ENCODE assay signal across 8 cellular contexts in the genomic region with DNA sequence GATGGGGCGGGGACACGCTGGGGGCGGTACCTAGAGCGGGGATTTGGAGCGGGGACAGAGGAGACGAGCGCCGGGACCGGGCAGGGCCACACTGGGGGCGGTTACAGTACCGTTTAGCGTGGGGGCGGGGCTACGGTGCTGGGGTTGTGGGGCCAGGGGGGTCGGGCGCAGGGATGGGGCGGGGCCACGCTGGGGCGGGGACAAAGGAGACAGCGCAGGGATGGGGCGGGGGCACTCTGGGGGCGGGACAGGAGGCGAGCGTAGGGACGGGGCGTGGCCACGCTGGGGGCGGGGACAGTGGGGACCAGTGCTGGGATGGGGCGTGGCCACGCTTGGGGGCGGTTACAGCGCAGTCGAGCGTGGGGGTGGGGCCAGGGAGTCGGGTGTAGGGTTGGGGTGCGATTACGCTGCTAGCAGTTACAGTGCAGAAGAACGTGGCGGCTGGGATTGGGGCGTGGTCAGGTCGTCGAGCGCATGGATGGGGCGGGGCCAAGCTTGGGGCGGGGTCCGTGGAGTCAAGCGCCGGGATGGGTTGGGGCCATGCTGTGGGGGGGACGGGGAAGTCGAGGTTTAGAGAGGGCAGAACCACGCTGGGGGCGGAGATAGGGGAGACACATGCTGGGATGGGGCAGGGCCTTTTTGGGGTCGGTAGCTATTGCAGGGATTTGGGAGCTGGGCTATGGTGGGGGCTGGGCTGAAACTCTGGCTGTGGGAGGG. TPM values are rescaled to one million over a fixed set of nuclear protein-coding genes. Genes with fewer than 3 reads are reported as not detected.
A peak's percentile ranks its signal among the peaks of the same experiment; 100 is the strongest.
DNase-seq lines count a peak whose midpoint lies in the region; ATAC-seq and TF ChIP-seq lines count a peak whose summit lies in the region.

No MANE protein-coding gene starts in this region.

- H3K36me3 ChIP-seq in kidney epithelial cell (ENCODE audit: control insufficient read depth, insufficient read depth, low read length) = no peaks in the 10 kb centered on the region

- TF ChIP-seq CTCF in AG04450 (IDR thresholded peaks at IDR 0.05; ENCODE audit: low read depth, low read length) (no peak), kidney epithelial cell (IDR thresholded peaks at IDR 0.05; ENCODE audit: insufficient read depth, low read length, poor library complexity, severe bottlenecking) (no peak)

- POLR2A ChIA-PET in AG04450 (lab: Yijun Ruan, JAX) = interaction anchor here (0.5 to 2.0 kb wide), 6 partner anchors 12 to 1542 kb away, joined by 3 to 15 read pairs (median 6); partner anchors contain the start of genes CLPP, GTF2F1 and KHSRP

- ATAC-seq in HG03439 (IDR thresholded peaks at IDR 0.05; ENCODE audit: unreplicated experiment) = peak; percentile 42

- peaks cover 3% of the 10 kb centered on the region; the same call in 1 of the 2 replicates for H3K9me3 ChIP-seq in AG04450 (ENCODE audit: control insufficient read depth, insufficient read depth, low read length)

- H3K27me3 ChIP-seq in AG04450 (ENCODE audit: control insufficient read depth, insufficient read depth, low read length) (no peaks in the 10 kb centered on the region), kidney epithelial cell (ENCODE audit: control insufficient read depth, insufficient read depth, low read length) (no peaks in the 10 kb centered on the region)

- DNase-seq in AG04450 (ENCODE audit: low read depth, low spot score) (peak; percentile 98), GM19238 (ENCODE audit: insufficient read length, low spot score) (peak; percentile 91), NCI-H460 (ENCODE audit: extremely low read depth, low read depth) (peak; percentile 94), cerebellar cortex (ENCODE audit: low spot score) (peak; percentile 98), kidney epithelial cell (ENCODE audit: low read depth) (peak; percentile 84)
- peak; percentile 99 for DNase-seq in activated CD4-positive, CD25-positive, alpha-beta regulatory T cell treated with anti-CD3 and anti-CD28 coated beads, Interleukin-2, amount 50 U/mL, for 72 hours
- DNase-seq in stimulated activated CD4-positive, alpha-beta T cell treated with anti-CD3 and anti-CD28 coated beads, Interleukin-12 subunit alpha, Interleukin-12 subunit beta, amount 100 ng/mL, for 48 hours (ENCODE audit: low read depth in 2 of 3, low spot score in 1 of 3) = peak; percentile 99 to 100 (median 99)

- CTCF ChIA-PET in AG04450 (lab: Charles Lee) = interaction anchor here (0.5 to 1.0 kb wide), 2 partner anchors 19 to 154 kb away, joined by 3 read pairs; no protein-coding TSS in a partner anchor

- H3K27ac ChIP-seq in AG04450 (ENCODE audit: low read depth, low read length) = peak overlapping the region; percentile 93

- H3K4me3 ChIP-seq in AG04450 (ENCODE audit: low read depth, low read length) = peak overlapping the region; percentile 77
- H3K4me3 ChIP-seq in kidney epithelial cell (ENCODE audit: low read depth, low read length) = peak overlapping the region; percentile 75

RNA-seq across cellular contexts. Expression of gene ALKBH7, which starts 0.7 kb away (rescaled TPM):
- polyA plus RNA-seq in AG04450 (2011; rRNA removed) = 11.6 and 16.4 TPM in 2 replicates
- polyA minus RNA-seq in AG04450 (2011; rRNA and poly(A)+ RNA removed) = 3.4 and 5.4 TPM in 2 replicates
- total RNA-seq in NCI-H460 (2014; rRNA removed; shearing (Covaris generic)) = 11.9 and 18.4 TPM in 2 replicates
- 25.8 and 33.3 TPM in 2 replicates for polyA plus RNA-seq in NCI-H460 (2014; cell fraction: nucleus; rRNA removed)
- 55.1 and 69.7 TPM in 2 replicates for total RNA-seq in kidney epithelial cell

RNA-seq across cellular contexts. Expression of gene PSPN, which starts 2.5 kb away (rescaled TPM):
- 0.41 and 0.57 TPM in 2 replicates for polyA plus RNA-seq in AG04450 (2011; rRNA removed)
- polyA minus RNA-seq in AG04450 (2011; rRNA and poly(A)+ RNA removed) = 0.97 and 1.1 TPM in 2 replicates
- 1.1 and 5.3 TPM in 2 replicates for total RNA-seq in NCI-H460 (2014; rRNA removed; shearing (Covaris generic))
- polyA plus RNA-seq in NCI-H460 (2014; cell fraction: nucleus; rRNA removed) = 0.04 TPM in 1 of 2 replicates, not detected in the other
- total RNA-seq in kidney epithelial cell = 1.5 TPM in 2 replicates

RNA-seq across cellular contexts. Expression of gene CLPP, which starts 11.9 kb away (rescaled TPM):
- 34.5 and 50.9 TPM in 2 replicates for polyA plus RNA-seq in AG04450 (2011; rRNA removed)
- polyA minus RNA-seq in AG04450 (2011; rRNA and poly(A)+ RNA removed) = 33.2 and 36.7 TPM in 2 replicates
- total RNA-seq in NCI-H460 (2014; rRNA removed; shearing (Covaris generic)) = 61.2 and 64.7 TPM in 2 replicates
- 101 and 149 TPM in 2 replicates for polyA plus RNA-seq in NCI-H460 (2014; cell fraction: nucleus; rRNA removed)
- 137 and 142 TPM in 2 replicates for total RNA-seq in kidney epithelial cell

RNA-seq across cellular contexts. Expression of gene GTF2F1, which starts 19.7 kb away (rescaled TPM):
- polyA plus RNA-seq in AG04450 (2011; rRNA removed) = 33.7 and 43.7 TPM in 2 replicates
- 39.9 and 45.5 TPM in 2 replicates for polyA minus RNA-seq in AG04450 (2011; rRNA and poly(A)+ RNA removed)
- total RNA-seq in NCI-H460 (2014; rRNA removed; shearing (Covaris generic)) = 39.3 and 44.1 TPM in 2 replicates
- polyA plus RNA-seq in NCI-H460 (2014; cell fraction: nucleus; rRNA removed) = 39.6 and 48.4 TPM in 2 replicates
- total RNA-seq in kidney epithelial cell = 48.7 and 51.3 TPM in 2 replicates

RNA-seq across cellular contexts. Expression of gene ACER1, which starts 39.8 kb away (rescaled TPM):
- polyA plus RNA-seq in AG04450 (2011; rRNA removed) = not detected in 2 replicates
- not detected in 2 replicates for polyA minus RNA-seq in AG04450 (2011; rRNA and poly(A)+ RNA removed)
- not detected in 2 replicates for total RNA-seq in NCI-H460 (2014; rRNA removed; shearing (Covaris generic))
- polyA plus RNA-seq in NCI-H460 (2014; cell fraction: nucleus; rRNA removed) = not detected in 2 replicates
- total RNA-seq in kidney epithelial cell = not detected in 2 replicates

Comparison
In these comparisons a context has a peak if more than half of its experiments do, and no peak if none do; other contexts are left out.
1. Peak in every context shown above with its lines: DNase-seq, ATAC-seq, H3K4me3 ChIP-seq and H3K27ac ChIP-seq.